19 cellular contexts compared by ENCODE assay signal in genomic region chr11:122877732-122878131, GRCh38. TPM values are rescaled to one million over a fixed set of nuclear protein-coding genes. Genes with fewer than 3 reads are reported as not detected.
"Had no signal": no experiment of that assay in that cellular context is flagged by ENCODE, and none has a peak within 500 bp of the region (broad histone marks: within the 10 kb centered on the region; RNA-seq: fewer than 3 reads in every experiment).

No MANE protein-coding gene starts in this region.

- H3K36me3 ChIP-seq: right lobe of liver, stomach, suprapubic skin, tibial nerve had no signal

- DNase-seq: activated CD4-positive, alpha-beta memory T cell treated with anti-CD3 and anti-CD28 coated beads for 36 hours; aorta; dermis blood vessel endothelial cell; effector CD8-positive, alpha-beta T cell; foreskin keratinocyte; left ventricle myocardium superior; mesenchymal stem cell; occipital lobe; right lobe of liver; stimulated activated CD4-positive, alpha-beta T cell treated with anti-CD3 and anti-CD28 coated beads, Interleukin-1b, Interleukin-23, amount 100 ng/mL, for 48 hours; stomach had no signal

- ATAC-seq: activated CD4-positive, CD25-positive, alpha-beta regulatory T cell treated with anti-CD3 and anti-CD28 coated beads, Interleukin-2, amount 50 U/mL, for 24 hours; activated naive CD4-positive, alpha-beta T cell treated with anti-CD3 and anti-CD28 coated beads, Interleukin-2, amount 50 U/mL, for 72 hours; foreskin keratinocyte; left ventricle myocardium superior; right lobe of liver had no signal

- H3K36me3 Mint-ChIP-seq: activated CD4-positive, alpha-beta memory T cell treated with anti-CD3 and anti-CD28 coated beads for 36 hours; activated naive CD4-positive, alpha-beta T cell treated with anti-CD3 and anti-CD28 coated beads, Interleukin-2, amount 50 U/mL, for 72 hours; brain had no signal

- H3K27me3 Mint-ChIP-seq: activated CD4-positive, alpha-beta memory T cell treated with anti-CD3 and anti-CD28 coated beads for 36 hours had no signal

- H3K27ac Mint-ChIP-seq: activated CD4-positive, alpha-beta memory T cell treated with anti-CD3 and anti-CD28 coated beads for 36 hours; activated naive CD4-positive, alpha-beta T cell treated with anti-CD3 and anti-CD28 coated beads, Interleukin-2, amount 50 U/mL, for 72 hours; brain had no signal

- H3K9me3 Mint-ChIP-seq: activated CD4-positive, alpha-beta memory T cell treated with anti-CD3 and anti-CD28 coated beads for 36 hours; activated naive CD4-positive, alpha-beta T cell treated with anti-CD3 and anti-CD28 coated beads, Interleukin-2, amount 50 U/mL, for 72 hours; brain; neural crest cell had no signal

- H3K27ac ChIP-seq: foreskin keratinocyte, right lobe of liver, skin epidermis, stomach, suprapubic skin, tibial nerve had no signal

- H3K4me3 Mint-ChIP-seq: activated CD4-positive, alpha-beta memory T cell treated with anti-CD3 and anti-CD28 coated beads for 36 hours; brain; neural crest cell had no signal

- H3K4me1 ChIP-seq: foreskin keratinocyte, right lobe of liver had no signal

- H3K9me3 ChIP-seq: right lobe of liver, stomach, suprapubic skin, tibial nerve had no signal

- H3K27me3 ChIP-seq: foreskin keratinocyte, right lobe of liver, suprapubic skin, tibial nerve had no signal

- H3K4me3 ChIP-seq: right lobe of liver, skin epidermis, stomach, suprapubic skin, tibial nerve had no signal

RNA-seq across cellular contexts. Expression of gene CRTAM, which starts 39.4 kb away (rescaled TPM):
- total RNA-seq: dermis blood vessel endothelial cell, foreskin keratinocyte, left ventricle myocardium superior, myocyte, neural crest cell had no signal
- polyA plus RNA-seq: aorta, foreskin keratinocyte had no signal
